22 cellular contexts compared by ENCODE assay signal in genomic region chr2:237911363-237912017, GRCh38. TPM values are rescaled to one million over a fixed set of nuclear protein-coding genes. Genes with fewer than 3 reads are reported as not detected.
"Had no signal": no experiment of that assay in that cellular context is flagged by ENCODE, and none has a peak within 500 bp of the region (broad histone marks: within the 10 kb centered on the region; RNA-seq: fewer than 3 reads in every experiment).

No MANE protein-coding gene starts in this region.

- H3K4me1 Mint-ChIP-seq: memory B cell, neural crest cell had no signal

- DNase-seq: activated CD4-positive, alpha-beta T cell treated with anti-CD3 and anti-CD28 coated beads, Interleukin-2, amount 10 ng/mL, durations not matched to agents 7 days and 5 days; activated CD8-positive, alpha-beta memory T cell treated with anti-CD3 and anti-CD28 coated beads for 24 hours; activated CD8-positive, alpha-beta memory T cell treated with anti-CD3 and anti-CD28 coated beads, Interleukin-2, amount 50 U/mL, for 48 hours; activated gamma-delta T cell; activated T-cell treated with anti-CD3 and anti-CD28 coated beads, Interleukin-2, amount 50 U/mL, for 48 hours; dermis blood vessel endothelial cell; effector memory CD4-positive, alpha-beta T cell; esophagus squamous epithelium; psoas muscle; stimulated activated naive B cell treated with anti-CD40 and anti-IgM and Interleukin-4, amounts not matched to agents 10 μg/mL and 1 μg/mL and 100 μg/mL, for 72 hours; T-helper 1 cell; T-helper 9 cell; uterus had no signal

- H3K4me3 Mint-ChIP-seq: activated CD4-positive, alpha-beta T cell treated with anti-CD3 and anti-CD28 coated beads, Interleukin-2, amount 10 ng/mL, durations not matched to agents 7 days and 5 days; activated naive CD4-positive, alpha-beta T cell treated with anti-CD3 and anti-CD28 coated beads, Interleukin-2, amount 50 U/mL, for 24 hours; memory B cell; neural crest cell; stimulated activated naive B cell treated with anti-CD40 and anti-IgM and Interleukin-4, amounts not matched to agents 10 μg/mL and 1 μg/mL and 100 μg/mL, for 72 hours had no signal

- H3K36me3 ChIP-seq: esophagus squamous epithelium, right lobe of liver, tibial nerve, uterus had no signal

- H3K4me1 ChIP-seq: esophagus squamous epithelium, psoas muscle, right lobe of liver, tibial nerve, uterus had no signal

- H3K27me3 Mint-ChIP-seq: activated CD4-positive, alpha-beta T cell treated with anti-CD3 and anti-CD28 coated beads, Interleukin-2, amount 10 ng/mL, durations not matched to agents 7 days and 5 days; activated naive CD4-positive, alpha-beta T cell treated with anti-CD3 and anti-CD28 coated beads, Interleukin-2, amount 50 U/mL, for 24 hours had no signal

- H3K9me3 ChIP-seq: esophagus squamous epithelium, right lobe of liver had no signal

- H3K27ac Mint-ChIP-seq: activated CD4-positive, alpha-beta T cell treated with anti-CD3 and anti-CD28 coated beads, Interleukin-2, amount 10 ng/mL, durations not matched to agents 7 days and 5 days; activated naive CD4-positive, alpha-beta T cell treated with anti-CD3 and anti-CD28 coated beads, Interleukin-2, amount 50 U/mL, for 24 hours; memory B cell; stimulated activated naive B cell treated with anti-CD40 and anti-IgM and Interleukin-4, amounts not matched to agents 10 μg/mL and 1 μg/mL and 100 μg/mL, for 72 hours had no signal

- H3K27me3 ChIP-seq: esophagus squamous epithelium, hepatocyte, right lobe of liver, tibial nerve, uterus had no signal

- ATAC-seq: left lobe of liver; psoas muscle; SK-N-SH treated with all-trans-retinoic acid at 6 μM for 48 hours; stimulated activated naive B cell treated with anti-CD40 and anti-IgM and Interleukin-4, amounts not matched to agents 10 μg/mL and 1 μg/mL and 100 μg/mL, for 72 hours had no signal

- H3K27ac ChIP-seq: esophagus squamous epithelium, hepatocyte, psoas muscle, right lobe of liver, tibial nerve had no signal

- H3K36me3 Mint-ChIP-seq: memory B cell had no signal

- H3K4me3 ChIP-seq: esophagus squamous epithelium, hepatocyte, psoas muscle, right lobe of liver, tibial nerve, uterus had no signal

RNA-seq across cellular contexts. Expression of gene RAMP1, which starts 52.1 kb away (rescaled TPM):
- total RNA-seq: endothelial cell of umbilical vein had no signal
